In genomic region chr10:93478873-93479272, GRCh38 we compare ENCODE assay signal across 20 cellular contexts. TPM values are rescaled to one million over a fixed set of nuclear protein-coding genes. Genes with fewer than 3 reads are reported as not detected.
DNase-seq lines count a peak whose midpoint lies in the region; ATAC-seq, FAIRE-seq and TF ChIP-seq lines count a peak whose summit lies in the region.
"Had no signal": no experiment of that assay in that cellular context is flagged by ENCODE, and none has a peak within 500 bp of the region (broad histone marks: within the 10 kb centered on the region; RNA-seq: fewer than 3 reads in every experiment).

No MANE protein-coding gene starts in this region.

- H3K9me3 Mint-ChIP-seq in HFFc6 (peaks cover 6% of the 10 kb centered on the region; the same call in 1 of the 2 replicates), MCF 10A (ENCODE audit: unreplicated experiment) (no peaks in the 10 kb centered on the region), GM23338 (no peaks in the 10 kb centered on the region)
- H3K9me3 Mint-ChIP-seq: activated CD4-positive, alpha-beta memory T cell treated with anti-CD3 and anti-CD28 coated beads for 36 hours; activated T-helper 1 cell treated with anti-CD3 and anti-CD28 coated beads, Interleukin-12 subunit alpha, Interleukin-12 subunit beta, Interleukin-2, Interleukin-4 antibody, amounts not matched to agents 30 ng/mL and 10 ng/mL and 1 ng/mL, durations not matched to agents 14 hours and 24 hours and 36 hours; CD4-positive, CD25-positive, alpha-beta regulatory T cell; dendritic cell treated with granulocyte-macrophage colony-stimulating factor and Interleukin-4, amounts not matched to agents 40 ng/mL and 50 ng/mL, for 4 days; neural crest cell had no signal

- CTCF ChIA-PET in MCF 10A (lab: Yijun Ruan, JAX): interaction anchor here (0.5 to 16.8 kb wide), 5 partner anchors 14 to 126 kb away, joined by 3 to 498 read pairs (median 139); no protein-coding TSS in a partner anchor

- H3K27me3 ChIP-seq in gastroesophageal sphincter: no peaks in the 10 kb centered on the region
- H3K27me3 ChIP-seq in suprapubic skin: no peaks in the 10 kb centered on the region
- peaks cover 17% of the 10 kb centered on the region for H3K27me3 ChIP-seq in GM23338 (ENCODE audit: insufficient read depth)
- H3K27me3 ChIP-seq: SJCRH30 had no signal

- H3K4me1 Mint-ChIP-seq in HFFc6 (ENCODE audit: low read depth) (peaks cover 59% of the 10 kb centered on the region), MCF 10A (ENCODE audit: insufficient read depth, unreplicated experiment) (peaks cover 44% of the 10 kb centered on the region), GM23338 (peaks cover 17% of the 10 kb centered on the region)

- H3K27me3 Mint-ChIP-seq in HFFc6 (ENCODE audit: insufficient read depth) (peaks cover 14% of the 10 kb centered on the region), MCF 10A (ENCODE audit: insufficient read depth, unreplicated experiment) (no peaks in the 10 kb centered on the region), GM23338 (ENCODE audit: insufficient read depth, low read depth, poor library complexity) (peaks cover 3% of the 10 kb centered on the region)
- H3K27me3 Mint-ChIP-seq: activated CD4-positive, alpha-beta memory T cell treated with anti-CD3 and anti-CD28 coated beads for 36 hours; dendritic cell treated with granulocyte-macrophage colony-stimulating factor and Interleukin-4, amounts not matched to agents 40 ng/mL and 50 ng/mL, for 4 days had no signal

- H3K27ac Mint-ChIP-seq in HFFc6 (peak overlapping the region; percentile 100), MCF 10A (ENCODE audit: low read depth, unreplicated experiment) (peak overlapping the region; percentile 46), GM23338 (no peak overlapping the region)
- H3K27ac Mint-ChIP-seq: activated CD4-positive, alpha-beta memory T cell treated with anti-CD3 and anti-CD28 coated beads for 36 hours; activated T-helper 1 cell treated with anti-CD3 and anti-CD28 coated beads, Interleukin-12 subunit alpha, Interleukin-12 subunit beta, Interleukin-2, Interleukin-4 antibody, amounts not matched to agents 30 ng/mL and 10 ng/mL and 1 ng/mL, durations not matched to agents 14 hours and 24 hours and 36 hours; CD4-positive, CD25-positive, alpha-beta regulatory T cell; dendritic cell treated with granulocyte-macrophage colony-stimulating factor and Interleukin-4, amounts not matched to agents 40 ng/mL and 50 ng/mL, for 4 days had no signal

- H3K4me3 ChIP-seq in gastroesophageal sphincter (no peak overlapping the region), suprapubic skin (peak overlapping the region; percentile 14), GM23338 (no peak overlapping the region)
- H3K4me3 ChIP-seq: lower lobe of right lung, SJCRH30 had no signal

- H3K4me3 Mint-ChIP-seq in HFFc6 (peak overlapping the region; percentile 99), MCF 10A (ENCODE audit: unreplicated experiment) (peak overlapping the region; percentile 95), GM23338 (no peak overlapping the region)
- H3K4me3 Mint-ChIP-seq: activated CD4-positive, alpha-beta memory T cell treated with anti-CD3 and anti-CD28 coated beads for 36 hours; activated T-helper 1 cell treated with anti-CD3 and anti-CD28 coated beads, Interleukin-12 subunit alpha, Interleukin-12 subunit beta, Interleukin-2, Interleukin-4 antibody, amounts not matched to agents 30 ng/mL and 10 ng/mL and 1 ng/mL, durations not matched to agents 14 hours and 24 hours and 36 hours; dendritic cell treated with granulocyte-macrophage colony-stimulating factor and Interleukin-4, amounts not matched to agents 40 ng/mL and 50 ng/mL, for 4 days; neural crest cell had no signal

- H3K9me3 ChIP-seq in gastroesophageal sphincter: no peaks in the 10 kb centered on the region
- no peaks in the 10 kb centered on the region for H3K9me3 ChIP-seq in suprapubic skin
- H3K9me3 ChIP-seq: lower lobe of right lung, SJCRH30 had no signal

- DNase-seq in HFFc6 (no peak), MCF 10A (ENCODE audit: unreplicated experiment) (no peak), suprapubic skin (ENCODE audit: low spot score in 2 of 2) (no peak), GM23338 (ENCODE audit: low spot score) (no peak), HTR-8/SVneo (ENCODE audit: insufficient read length, low spot score) (no peak), middle frontal gyrus (ENCODE audit: extremely low spot score, low spot score) (no peak)
- DNase-seq: activated CD4-positive, alpha-beta memory T cell treated with anti-CD3 and anti-CD28 coated beads for 36 hours; amniotic stem cell; CD4-positive, CD25-positive, alpha-beta regulatory T cell; HCEC 1CT; lower lobe of right lung; NCI-H1417 treated with DMSO at 0.1 percent for 48 hours; NCI-H2227 treated with DMSO at 0.1 percent for 48 hours; SJCRH30; stimulated activated naive CD4-positive, alpha-beta T cell had no signal

- no TSS peak for BruUV-seq in MCF 10A (replicated peaks; lab: Mats Ljungman, UMichigan)

- POLR2A ChIA-PET in MCF 10A (lab: Yijun Ruan, JAX): interaction anchor here (7.9 to 31.9 kb wide), 2 partner anchors 24 to 99 kb away, joined by 371 to 2342 read pairs; no protein-coding TSS in a partner anchor

- TF ChIP-seq POLR2A in gastroesophageal sphincter (IDR thresholded peaks at IDR 0.05) (no peak), suprapubic skin (IDR thresholded peaks at IDR 0.05) (no peak)

- H3K4me2 ChIP-seq in GM23338: no peak overlapping the region

- H3K79me2 ChIP-seq in GM23338 (replicated peaks; ENCODE audit: insufficient read depth): no peaks in the 10 kb centered on the region

- H3K27ac ChIP-seq in gastroesophageal sphincter (peak overlapping the region in 3 of 4 donors; percentile 19 to 100 (median 95)), suprapubic skin (no peak overlapping the region), GM23338 (ENCODE audit: low read depth) (no peak overlapping the region)
- H3K27ac ChIP-seq: HL-60, lower lobe of right lung, SJCRH30 had no signal

- no peaks in the 10 kb centered on the region for H3K9me2 ChIP-seq in GM23338 (ENCODE audit: insufficient read depth)

- H3K36me3 ChIP-seq in gastroesophageal sphincter: peaks cover 0 to 8% of the 10 kb centered on the region in 2 donors
- H3K36me3 ChIP-seq in suprapubic skin: peaks cover 3% of the 10 kb centered on the region
- H3K36me3 ChIP-seq in GM23338 (ENCODE audit: insufficient read depth): no peaks in the 10 kb centered on the region
- H3K36me3 ChIP-seq: lower lobe of right lung, SJCRH30 had no signal

- intact Hi-C loops in MCF 10A (cut with micrococcal nuclease): no loop called here

- H2AFZ ChIP-seq in GM23338: no peak overlapping the region

- no peaks in the 10 kb centered on the region for H3F3A ChIP-seq in GM23338 (replicated peaks; ENCODE audit: low read depth)

- TF ChIP-seq EP300 in gastroesophageal sphincter (IDR thresholded peaks at IDR 0.05) (no peak), suprapubic skin (IDR thresholded peaks at IDR 0.05) (no peak)

- ATAC-seq in gastroesophageal sphincter (no peak), GM23338 (no peak)
- ATAC-seq: lower lobe of right lung had no signal

- peaks cover 64% of the 10 kb centered on the region for H3K36me3 Mint-ChIP-seq in HFFc6 (ENCODE audit: low read depth)
- H3K36me3 Mint-ChIP-seq in MCF 10A (ENCODE audit: insufficient read depth, unreplicated experiment): peaks cover 27% of the 10 kb centered on the region
- no peaks in the 10 kb centered on the region for H3K36me3 Mint-ChIP-seq in GM23338 (ENCODE audit: low read depth)
- H3K36me3 Mint-ChIP-seq: CD4-positive, CD25-positive, alpha-beta regulatory T cell had no signal

- H4K20me1 ChIP-seq in GM23338 (replicated peaks; ENCODE audit: insufficient read depth): no peaks in the 10 kb centered on the region

- H3K4me1 ChIP-seq in gastroesophageal sphincter: peaks cover 4 to 73% (median 9%) of the 10 kb centered on the region in 3 donors
- H3K4me1 ChIP-seq in suprapubic skin: peaks cover 52% of the 10 kb centered on the region
- H3K4me1 ChIP-seq in GM23338 (ENCODE audit: insufficient read depth): peaks cover 6% of the 10 kb centered on the region; the same call in 1 of the 2 replicates

- 62 to 75% methylated on average over 5 to 6 of the region's 6 CpGs for WGBS in gastroesophageal sphincter (ENCODE audit: low coverage in 1 of 2), 2 donors
- WGBS in suprapubic skin: 80% methylated on average over 6 of the region's 6 CpGs

- TF ChIP-seq CTCF in HFFc6 (IDR thresholded peaks at IDR 0.05) (no peak), MCF 10A (IDR thresholded peaks at IDR 0.05; ENCODE audit: unreplicated experiment) (no peak), gastroesophageal sphincter (IDR thresholded peaks at IDR 0.05) (no peak), suprapubic skin (IDR thresholded peaks at IDR 0.05) (no peak), GM23338 (conservative IDR thresholded peaks at IDR 0.05; ENCODE audit: low read depth in 2 of 2) (no peak)

- no peak for FAIRE-seq in HTR-8/SVneo (lab: Jason Lieb, UNC)

TF ChIP-seq in GM23338, 12 proteins besides CTCF, POLR2A, EP300 and RAD21 (continues in another document):
- TF ChIP-seq, protein P1, sequence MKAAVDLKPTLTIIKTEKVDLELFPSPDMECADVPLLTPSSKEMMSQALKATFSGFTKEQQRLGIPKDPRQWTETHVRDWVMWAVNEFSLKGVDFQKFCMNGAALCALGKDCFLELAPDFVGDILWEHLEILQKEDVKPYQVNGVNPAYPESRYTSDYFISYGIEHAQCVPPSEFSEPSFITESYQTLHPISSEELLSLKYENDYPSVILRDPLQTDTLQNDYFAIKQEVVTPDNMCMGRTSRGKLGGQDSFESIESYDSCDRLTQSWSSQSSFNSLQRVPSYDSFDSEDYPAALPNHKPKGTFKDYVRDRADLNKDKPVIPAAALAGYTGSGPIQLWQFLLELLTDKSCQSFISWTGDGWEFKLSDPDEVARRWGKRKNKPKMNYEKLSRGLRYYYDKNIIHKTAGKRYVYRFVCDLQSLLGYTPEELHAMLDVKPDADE (IDR thresholded peaks at IDR 0.05): no peak
- no peak for TF ChIP-seq CREB1 (CRISPR knock-in tag; IDR thresholded peaks at IDR 0.05; ENCODE audit: low read depth)

RNA-seq across cellular contexts. Expression of gene MYOF, which starts 3.3 kb away (rescaled TPM):
- 100 to 1,000 TPM; 401 to 553 (median 530) TPM for total RNA-seq in HFFc6 (2021; fragmentation: NEBNext Ultra II Directional; extraction: Animal tissue kit (Norgen Biotek cat#: 25700))
- 167 and 181 TPM in 2 replicates for total RNA-seq in MCF 10A (2022)
- total RNA-seq in gastroesophageal sphincter: 100 to 1,000 TPM in 3 of 4 donors, 10 to 100 TPM in 1; 98.0 to 157 (median 126) TPM
- 100 to 1,000 TPM in 3 of 4 donors, 10 to 100 TPM in 1; 77.8 to 174 (median 116) TPM for total RNA-seq in suprapubic skin
- 0.54 and 1.4 TPM in 2 replicates for total RNA-seq in GM23338 (2014; rRNA removed; shearing (Covaris generic))
- 0.45 and 0.82 TPM in 2 replicates for polyA plus RNA-seq in GM23338 (2016; fragmentation: Nextera tagmentation; extraction: Ambion mirVana)

RNA-seq across cellular contexts. Expression of gene CEP55, which starts 17.5 kb away (rescaled TPM):
- total RNA-seq in HFFc6 (2021; fragmentation: NEBNext Ultra II Directional; extraction: Animal tissue kit (Norgen Biotek cat#: 25700)): 10 to 100 TPM; 21.6 to 55.3 (median 48.1) TPM
- total RNA-seq in MCF 10A (2022): 25.2 and 39.4 TPM in 2 replicates
- 1 to 10 TPM in 1 of 4 donors, under 1 TPM in 2, not detected in 1; 0.13 to 3.6 (median 0.35) TPM for total RNA-seq in gastroesophageal sphincter
- total RNA-seq in suprapubic skin: 1 to 10 TPM; 1.4 to 4.3 (median 2.8) TPM
- 15.0 and 22.4 TPM in 2 replicates for total RNA-seq in GM23338 (2014; rRNA removed; shearing (Covaris generic))
- 12.4 and 13.2 TPM in 2 replicates for polyA plus RNA-seq in GM23338 (2016; fragmentation: Nextera tagmentation; extraction: Ambion mirVana)

Comparison
In these comparisons a context has a peak if more than half of its experiments do, and no peak if none do; other contexts are left out.
1. H3K27ac ChIP-seq: peak in gastroesophageal sphincter (3 of 4); none in suprapubic skin (single experiment) and GM23338 (single experiment).
2. RNA of gene MYOF, which starts 3.3 kb away (total RNA-seq): 401 to 553 TPM in HFFc6, 167 to 181 TPM in MCF 10A, 98.0 to 157 TPM in gastroesophageal sphincter and 77.8 to 174 TPM in suprapubic skin; 0.54 to 1.4 TPM in GM23338; every median in the first group is over 10 times any median in the second.